In the genomic region with DNA sequence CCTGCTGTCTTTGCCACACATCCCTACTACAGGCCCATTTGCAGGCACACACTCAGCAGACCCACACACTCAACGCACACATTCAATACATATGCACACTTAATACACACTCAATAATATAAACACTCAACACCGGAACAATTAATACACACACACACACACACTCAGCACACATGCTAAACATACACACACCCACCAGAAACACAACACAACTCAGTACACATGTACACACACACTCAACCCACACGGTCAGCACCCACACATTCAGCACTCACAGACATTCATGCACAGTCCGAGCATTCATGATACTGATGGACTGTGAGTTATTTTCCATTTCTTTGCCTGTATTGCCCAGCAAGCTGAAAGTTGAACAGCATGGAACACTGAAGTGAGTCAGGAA, we compare ENCODE assay signal across 24 cellular contexts.
"Had no signal": no experiment of that assay in that cellular context is flagged by ENCODE, and none has a peak within 500 bp of the region (broad histone marks: within the 10 kb centered on the region; RNA-seq: fewer than 3 reads in every experiment).

No MANE protein-coding gene starts in this region.

- H3K27ac ChIP-seq: brain microvascular endothelial cell, KMS-11, SJSA1 had no signal

- H3K9ac ChIP-seq: KMS-11, SK-N-SH had no signal

- H3K4me2 ChIP-seq: KMS-11, SK-N-SH had no signal

- DNase-seq: activated CD4-positive, alpha-beta T cell treated with anti-CD3 and anti-CD28 coated beads, Interleukin-2, amount 10 ng/mL, durations not matched to agents 24 days and 14 days; activated CD4-positive, alpha-beta T cell treated with anti-CD3 and anti-CD28 coated beads, Interleukin-2, amount 50 U/mL, for 4 hours; activated CD8-positive, alpha-beta T cell treated with anti-CD3 and anti-CD28 coated beads for 36 hours; activated gamma-delta T cell treated with Interleukin-2 at 50 U/mL for 16 hours; activated naive CD4-positive, alpha-beta T cell treated with anti-CD3 and anti-CD28 coated beads for 36 hours; activated T-cell treated with anti-CD3 and anti-CD28 coated beads, Interleukin-2, amount 50 U/mL, for 4 hours; amniotic stem cell; aorta; brain microvascular endothelial cell; central memory CD4-positive, alpha-beta T cell; NCI-H1105; NCI-H1417 treated with DMSO at 0.1 percent for 48 hours; NCI-H1694; NCI-H1930; NCI-H2081 treated with DMSO at 0.1 percent for 48 hours; NCI-H345; NCI-H524 treated with DMSO at 0.1 percent for 48 hours; RPMI8226; SHP77 treated with DMSO at 0.1 percent for 48 hours; SK-N-SH had no signal

- H3K9me3 ChIP-seq: SJSA1, SK-N-SH had no signal

- H3K36me3 ChIP-seq: brain microvascular endothelial cell, SJSA1 had no signal

- H3K4me3 ChIP-seq: SJSA1 had no signal

- H3K9me2 ChIP-seq: SK-N-SH had no signal

- ATAC-seq: activated CD8-positive, alpha-beta T cell treated with anti-CD3 and anti-CD28 coated beads for 36 hours; activated naive CD4-positive, alpha-beta T cell treated with anti-CD3 and anti-CD28 coated beads, Interleukin-2, amount 50 U/mL, for 72 hours; activated T-cell treated with anti-CD3 and anti-CD28 coated beads, Interleukin-2, amount 50 U/mL, for 4 hours; Panc1 had no signal

- H3K27me3 ChIP-seq: brain microvascular endothelial cell, SJSA1 had no signal
